ENCODE assay signal across 29 cellular contexts in genomic region chr6:53765270-53765669, GRCh38. TPM values are rescaled to one million over a fixed set of nuclear protein-coding genes. Genes with fewer than 3 reads are reported as not detected.
DNase-seq lines count a peak whose midpoint lies in the region; ATAC-seq, FAIRE-seq and TF ChIP-seq lines count a peak whose summit lies in the region.
"Had no signal": no experiment of that assay in that cellular context is flagged by ENCODE, and none has a peak within 500 bp of the region (broad histone marks: within the 10 kb centered on the region; RNA-seq: fewer than 3 reads in every experiment).

No MANE protein-coding gene starts in this region.

- H3K79me2 ChIP-seq in HepG2 (ENCODE audit: insufficient read depth, low read length), result no peaks in the 10 kb centered on the region

- peak; percentile 12 for DNase-seq in HS-27A (ENCODE audit: low read depth)
- DNase-seq in choroid plexus epithelial cell (ENCODE audit: low read depth), result peak; percentile 68
- peak; percentile 8 for DNase-seq in mesenchymal stem cell
- DNase-seq in thyroid gland, result peak; percentile 52 to 65
- no peak for DNase-seq in stimulated activated CD4-positive, alpha-beta T cell treated with anti-CD3 and anti-CD28 coated beads, Interleukin-4, amount 100 ng/mL, for 24 hours
- no peak for DNase-seq in RKO (ENCODE audit: low spot score)
- DNase-seq in HepG2 (ENCODE audit: low spot score), result no peak
- DNase-seq: activated CD4-positive, alpha-beta memory T cell treated with anti-CD3 and anti-CD28 coated beads for 36 hours; activated CD4-positive, alpha-beta T cell treated with anti-CD3 and anti-CD28 coated beads for 1 hour; activated CD8-positive, alpha-beta memory T cell treated with anti-CD3 and anti-CD28 coated beads, Interleukin-2, amount 50 U/mL, for 4 hours; activated naive CD4-positive, alpha-beta T cell; CD8-positive, alpha-beta T cell; dorsolateral prefrontal cortex; gastrocnemius medialis; Karpas-422; left colon; midbrain; naive thymus-derived CD8-positive, alpha-beta T cell; NCI-H1417 treated with DMSO at 0.1 percent for 48 hours; NCI-H2029 treated with DMSO at 0.1 percent for 48 hours; NCI-H526; NK-92 treated with Interleukin-12 subunit alpha and Interleukin-12 subunit beta, amount 100 ng/mL, for 24 hours; nucleus accumbens; SK-N-SH; stimulated activated CD4-positive, alpha-beta T cell treated with anti-CD3 and anti-CD28 coated beads, Interleukin-15, amount 100 ng/mL, for 24 hours; T-helper 2 cell had no signal

- H3K9me3 ChIP-seq in mesenchymal stem cell (ENCODE audit: control insufficient read depth, low read length) (no peaks in the 10 kb centered on the region), thyroid gland (no peaks in the 10 kb centered on the region), HepG2 (ENCODE audit: low read length) (no peaks in the 10 kb centered on the region)
- H3K9me3 ChIP-seq: gastrocnemius medialis, prostate gland, SK-N-SH had no signal

- no peak overlapping the region for H2BK12ac ChIP-seq in mesenchymal stem cell (ENCODE audit: low read length in 2 of 2)

- no peak overlapping the region for H2BK15ac ChIP-seq in mesenchymal stem cell (ENCODE audit: low read depth, poor library complexity, severe bottlenecking)

- H3K4me1 ChIP-seq in mesenchymal stem cell (ENCODE audit: control insufficient read depth, insufficient read depth, low read depth, low read length), result peaks cover 1% of the 10 kb centered on the region
- peaks cover 0 to 8% of the 10 kb centered on the region in 2 donors for H3K4me1 ChIP-seq in thyroid gland
- H3K4me1 ChIP-seq in HepG2 (ENCODE audit: insufficient read depth, low read length), result peaks cover 6% of the 10 kb centered on the region
- H3K4me1 ChIP-seq: gastrocnemius medialis, prostate gland had no signal

- H3K14ac ChIP-seq in mesenchymal stem cell (ENCODE audit: low read length in 2 of 2), result no peak overlapping the region

- POLR2A ChIA-PET in HepG2 (lab: Yijun Ruan, JAX), result no interaction called here

- H3K27ac ChIP-seq in mesenchymal stem cell (ENCODE audit: low read length, poor library complexity, severe bottlenecking), result peak overlapping the region; percentile 19
- H3K27ac ChIP-seq in thyroid gland, result peak overlapping the region in 1 of 3 donors; percentile 2
- H3K27ac ChIP-seq in HepG2 (ENCODE audit: extremely low read length, insufficient read depth, low read length), result no peak overlapping the region
- H3K27ac ChIP-seq: dorsolateral prefrontal cortex, gastrocnemius medialis, prostate gland had no signal

- no peak overlapping the region for H3K9ac ChIP-seq in mesenchymal stem cell (ENCODE audit: low read length)
- H3K9ac ChIP-seq in HepG2 (ENCODE audit: insufficient read depth, low read depth, low read length), result no peak overlapping the region
- H3K9ac ChIP-seq: SK-N-SH had no signal

- H4K8ac ChIP-seq in mesenchymal stem cell (ENCODE audit: low read length), result no peak overlapping the region

- H3K4me2 ChIP-seq in mesenchymal stem cell (ENCODE audit: low read length, poor library complexity, severe bottlenecking) (no peak overlapping the region), HepG2 (ENCODE audit: low read depth, low read length) (no peak overlapping the region)
- H3K4me2 ChIP-seq: SK-N-SH had no signal

- no peak overlapping the region for H2BK5ac ChIP-seq in mesenchymal stem cell (ENCODE audit: low read depth, low read length, poor library complexity, severe bottlenecking)

- H2AFZ ChIP-seq in mesenchymal stem cell (ENCODE audit: low read depth, low read length), result no peak overlapping the region
- no peak overlapping the region for H2AFZ ChIP-seq in HepG2 (ENCODE audit: low read length)

- no peak overlapping the region for H2BK120ac ChIP-seq in mesenchymal stem cell (ENCODE audit: low read depth, low read length)

- no peaks in the 10 kb centered on the region for H3K27me3 ChIP-seq in mesenchymal stem cell (ENCODE audit: control insufficient read depth in 1 of 2, insufficient read depth in 1 of 2, low read length in 2 of 2)
- H3K27me3 ChIP-seq in thyroid gland, result no peaks in the 10 kb centered on the region
- H3K27me3 ChIP-seq in HepG2 (ENCODE audit: control insufficient read depth in 1 of 2, insufficient read depth in 2 of 2, low read length in 2 of 2), result no peaks in the 10 kb centered on the region
- H3K27me3 ChIP-seq: gastrocnemius medialis had no signal

- H3K23ac ChIP-seq in mesenchymal stem cell (ENCODE audit: low read length in 2 of 2), result no peak overlapping the region

- TF ChIP-seq CTCF in choroid plexus epithelial cell (conservative IDR thresholded peaks at IDR 0.05; ENCODE audit: low read depth, low read length) (no peak), thyroid gland (IDR thresholded peaks at IDR 0.05) (peak in 1 of 6 experiments; percentile 9), HepG2 (CRISPR knock-in tag; IDR thresholded peaks at IDR 0.05) (no peak)

- no peak for ATAC-seq in HepG2
- ATAC-seq: CD8-positive, alpha-beta T cell; gastrocnemius medialis; left colon; naive thymus-derived CD8-positive, alpha-beta T cell; stimulated activated effector memory CD8-positive, alpha-beta T cell treated with anti-CD3 and anti-CD28 coated beads, Interleukin-12 subunit alpha, Interleukin-12 subunit beta, amount 100 ng/mL, for 72 hours had no signal

- H3K36me3 ChIP-seq in mesenchymal stem cell (ENCODE audit: control insufficient read depth in 1 of 2, insufficient read depth in 2 of 2, low read depth in 1 of 2, low read length in 2 of 2), result no peaks in the 10 kb centered on the region
- H3K36me3 ChIP-seq in thyroid gland, result no peaks in the 10 kb centered on the region
- H3K36me3 ChIP-seq in HepG2 (replicated peaks in 1 of 2; ENCODE audit: control insufficient read depth in 1 of 2, insufficient read depth in 2 of 2, low read length in 2 of 2), result no peaks in the 10 kb centered on the region
- H3K36me3 ChIP-seq: gastrocnemius medialis, prostate gland had no signal

- no peak overlapping the region for H3K4me3 ChIP-seq in choroid plexus epithelial cell (ENCODE audit: low read depth, low read length)
- no peak overlapping the region for H3K4me3 ChIP-seq in mesenchymal stem cell (ENCODE audit: insufficient read depth in 1 of 2, low read depth in 1 of 2, low read length in 2 of 2)
- H3K4me3 ChIP-seq in thyroid gland (replicated peaks in 1 of 3), result no peak overlapping the region
- H3K4me3 ChIP-seq in HepG2 (replicated peaks in 1 of 3; ENCODE audit: insufficient read depth in 1 of 3, low read depth in 2 of 3, low read length in 3 of 3), result no peak overlapping the region
- H3K4me3 ChIP-seq: dorsolateral prefrontal cortex, gastrocnemius medialis, prostate gland had no signal

- H2AK5ac ChIP-seq in mesenchymal stem cell (ENCODE audit: low read length, severe bottlenecking), result no peak overlapping the region

- no peak overlapping the region for H4K91ac ChIP-seq in mesenchymal stem cell (ENCODE audit: low read length)

- no peak for FAIRE-seq in HepG2 (lab: Jason Lieb, UNC)
- FAIRE-seq: H54 had no signal

- in situ Hi-C loops in HepG2 (cut with HindIII; ENCODE audit: extremely low pct_ligation_motif_present, low pct_unique_long_range_greater_than_20kb), result no loop called here

- H4K20me1 ChIP-seq in HepG2 (ENCODE audit: insufficient read depth, low read length), result no peaks in the 10 kb centered on the region

- no TSS peak for BruUV-seq in HepG2 (replicated peaks; lab: Mats Ljungman, UMichigan)

- H3K18ac ChIP-seq in mesenchymal stem cell (ENCODE audit: low read depth in 1 of 2, low read length in 2 of 2), result no peak overlapping the region

- CTCF ChIA-PET in HepG2 (lab: Yijun Ruan, JAX; ENCODE audit: low intra/inter-chr PET ratio, low total read pairs), result no interaction called here

- no peak overlapping the region for H3K4ac ChIP-seq in mesenchymal stem cell (ENCODE audit: low read depth in 1 of 2, low read length in 2 of 2)

- no peak for TF ChIP-seq RAD21 in HepG2 (CRISPR knock-in tag; IDR thresholded peaks at IDR 0.05)

- no peak for TF ChIP-seq EP300 in HepG2 (IDR thresholded peaks at IDR 0.05; ENCODE audit: low read depth in 2 of 2, low read length in 2 of 2)
- TF ChIP-seq EP300 in HepG2 (CRISPR knock-in tag; IDR thresholded peaks at IDR 0.05; ENCODE audit: borderline replicate concordance), result no peak

- no peaks in the 10 kb centered on the region for H3K79me1 ChIP-seq in mesenchymal stem cell (replicated peaks; ENCODE audit: low read length, poor library complexity, severe bottlenecking)

- 94% methylated on average over 3 of the region's 3 CpGs for WGBS in mesenchymal stem cell
- WGBS in thyroid gland, 2 donors, result 26 to 28% methylated on average over 3 of the region's 3 CpGs
- 100% methylated on average over 3 of the region's 3 CpGs for WGBS in HepG2 (ENCODE audit: low lambda C conversion rate)

- intact Hi-C loops in thyroid gland (cut with DNase I) (no loop called here), HepG2 (cut with micrococcal nuclease; ENCODE audit: unreplicated experiment) (no loop called here)

- TF ChIP-seq POLR2A in thyroid gland (IDR thresholded peaks at IDR 0.05) (no peak), HepG2 (IDR thresholded peaks at IDR 0.05; ENCODE audit: insufficient read depth in 1 of 2, low read depth in 2 of 2, low read length in 2 of 2) (no peak)

TF ChIP-seq in HepG2, 621 proteins besides CTCF, POLR2A, EP300 and RAD21 (continues in another document):
- TF ChIP-seq NFRKB (IDR thresholded peaks at IDR 0.05), result no peak

RNA-seq across cellular contexts. Expression of gene LRRC1, which starts 29.5 kb away (rescaled TPM):
- 3.4 TPM for polyA plus RNA-seq in mesenchymal stem cell (2013, experiment 1 of 2)
- polyA plus RNA-seq in mesenchymal stem cell (2013, experiment 2 of 2), result 3.2 TPM
- total RNA-seq in thyroid gland (10 to 100 TPM; 41.7 to 52.4 (median 48.4) TPM), HepG2 (2016; rRNA removed; fragmentation: Illumina TruSeq; extraction: Trizol) (27.7 and 31.6 TPM in 2 replicates)
- 5.6 and 6.2 TPM in 2 replicates for total RNA-seq in HepG2 (2016; cell fraction: cytosol; rRNA removed; fragmentation: Illumina TruSeq; extraction: Trizol; ENCODE audit: low read depth)
- 29.5 and 30.9 TPM in 2 replicates for total RNA-seq in HepG2 (2016; cell fraction: insoluble cytoplasmic fraction; rRNA removed; fragmentation: Illumina TruSeq; extraction: Trizol)
- 15.3 and 17.6 TPM in 2 replicates for total RNA-seq in HepG2 (2016; cell fraction: membrane; rRNA removed; fragmentation: Illumina TruSeq; extraction: Trizol)
- 29.7 and 30.0 TPM in 2 replicates for total RNA-seq in HepG2 (2016; cell fraction: nucleus; rRNA removed; fragmentation: Illumina TruSeq; extraction: Trizol)
- polyA plus RNA-seq in HepG2 (2011; rRNA removed), result 13.1 and 15.6 TPM in 2 replicates
- 9.5 and 12.1 TPM in 2 replicates for polyA plus RNA-seq in HepG2 (2011; cell fraction: cytosol; rRNA removed)
- polyA plus RNA-seq in HepG2 (2011; cell fraction: nucleus; rRNA removed), result 20.2 and 23.5 TPM in 2 replicates
- polyA plus RNA-seq in HepG2 (2012), result 12.8 and 20.0 TPM in 2 replicates
- polyA plus RNA-seq in HepG2 (2016; cell fraction: cytosol; fragmentation: Illumina TruSeq; extraction: Trizol; ENCODE audit: low read depth), result 2.9 and 3.4 TPM in 2 replicates
- 30.2 and 31.3 TPM in 2 replicates for polyA plus RNA-seq in HepG2 (2016; cell fraction: insoluble cytoplasmic fraction; fragmentation: Illumina TruSeq; extraction: Trizol; ENCODE audit: low read depth)
- polyA plus RNA-seq in HepG2 (2016; cell fraction: membrane; fragmentation: Illumina TruSeq; extraction: Trizol; ENCODE audit: low read depth), result 8.2 and 8.7 TPM in 2 replicates
- 30.0 and 31.5 TPM in 2 replicates for polyA plus RNA-seq in HepG2 (2016; cell fraction: nucleus; fragmentation: Illumina TruSeq; extraction: Trizol; ENCODE audit: insufficient read depth, low read depth)
- 9.7 and 25.8 TPM in 2 replicates for polyA minus RNA-seq in HepG2 (2011; rRNA and poly(A)+ RNA removed; ENCODE audit: low replicate concordance)
- polyA minus RNA-seq in HepG2 (2011; cell fraction: cytosol; rRNA and poly(A)+ RNA removed), result 9.8 and 10.7 TPM in 2 replicates
- 32.8 and 35.4 TPM in 2 replicates for polyA minus RNA-seq in HepG2 (2011; cell fraction: nucleus; rRNA and poly(A)+ RNA removed)

Comparison
In these comparisons a context has a peak if more than half of its experiments do, and no peak if none do; other contexts are left out.
1. DNase-seq: peak in HS-27A (single experiment), choroid plexus epithelial cell (single experiment), mesenchymal stem cell (single experiment) and thyroid gland (2 of 2); none in stimulated activated CD4-positive, alpha-beta T cell treated with anti-CD3 and anti-CD28 coated beads, Interleukin-4, amount 100 ng/mL, for 24 hours (single experiment), RKO (single experiment) and HepG2 (single experiment).